ENCODE assay signal across 10 cellular contexts in the genomic region with DNA sequence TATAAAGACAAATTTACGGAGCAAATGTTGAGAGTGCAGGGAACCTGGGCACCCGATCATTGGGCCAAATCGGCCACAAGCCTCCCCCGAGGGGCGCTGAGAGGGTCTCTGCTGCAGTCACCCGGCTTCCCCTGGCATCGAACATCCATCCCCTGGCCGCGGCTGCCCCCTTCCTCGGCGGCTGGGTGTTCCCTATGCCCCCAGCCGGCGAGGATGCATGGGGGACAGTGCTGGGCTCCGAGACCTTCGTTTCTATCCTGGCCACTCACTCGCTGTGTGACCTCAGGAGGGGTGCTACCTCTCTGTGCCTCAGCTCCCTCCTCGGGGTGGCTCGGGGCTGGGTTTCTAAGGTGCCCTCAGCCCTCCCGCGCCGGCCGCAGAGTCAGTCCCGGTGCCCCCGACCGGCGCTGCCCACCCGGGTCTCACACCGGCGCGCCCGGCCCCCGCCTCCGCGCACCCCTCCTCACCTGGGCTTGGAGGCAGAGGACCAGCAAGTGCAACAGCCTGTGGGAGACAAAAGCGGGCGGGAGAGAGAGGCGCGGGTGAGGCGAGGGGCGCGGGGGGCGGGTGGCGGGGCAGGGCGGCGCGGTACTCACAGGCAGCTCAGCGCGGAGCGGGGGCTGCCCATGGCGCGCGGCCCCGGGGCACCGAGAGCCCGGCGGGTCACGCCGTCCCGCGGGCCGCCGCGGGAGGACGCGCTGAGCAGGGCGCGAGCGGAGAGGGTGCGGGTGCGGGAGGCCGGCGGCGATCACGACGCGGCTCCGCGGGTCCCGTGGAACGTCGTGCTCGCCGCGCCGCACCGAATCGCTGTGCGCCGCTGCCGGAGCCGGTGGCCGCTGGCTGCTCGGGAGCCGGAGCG. TPM values are rescaled to one million over a fixed set of nuclear protein-coding genes. Genes with fewer than 3 reads are reported as not detected.
DNase-seq lines count a peak whose midpoint lies in the region; ATAC-seq and TF ChIP-seq lines count a peak whose summit lies in the region.
"Had no signal": no experiment of that assay in that cellular context is flagged by ENCODE, and none has a peak within 500 bp of the region (broad histone marks: within the 10 kb centered on the region; RNA-seq: fewer than 3 reads in every experiment).

A gene with protein sequence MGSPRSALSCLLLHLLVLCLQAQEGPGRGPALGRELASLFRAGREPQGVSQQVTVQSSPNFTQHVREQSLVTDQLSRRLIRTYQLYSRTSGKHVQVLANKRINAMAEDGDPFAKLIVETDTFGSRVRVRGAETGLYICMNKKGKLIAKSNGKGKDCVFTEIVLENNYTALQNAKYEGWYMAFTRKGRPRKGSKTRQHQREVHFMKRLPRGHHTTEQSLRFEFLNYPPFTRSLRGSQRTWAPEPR (minus strand): TSS at position 842 of the 859 bp plus-strand sequence. CDS start 214 bp downstream, at position 628.

- H3K4me2 ChIP-seq in neural progenitor cell, result peak within 1 kb of the TSS; percentile 90

- no peak within 1 kb of the TSS for H3K27ac ChIP-seq in CD8-positive, alpha-beta T cell (ENCODE audit: low read depth, low read length)
- H3K27ac ChIP-seq in coronary artery, result no peak within 1 kb of the TSS
- no peak within 1 kb of the TSS for H3K27ac ChIP-seq in neural progenitor cell
- H3K27ac ChIP-seq in tibial nerve, result no peak within 1 kb of the TSS

- no peak for ATAC-seq in CD8-positive, alpha-beta T cell
- ATAC-seq in GM21737 (IDR thresholded peaks at IDR 0.05; ENCODE audit: unreplicated experiment), result no peak

- TF ChIP-seq CTCF in CD8-positive, alpha-beta T cell (IDR thresholded peaks at IDR 0.05), result no peak
- TF ChIP-seq CTCF in coronary artery (IDR thresholded peaks at IDR 0.05), result no peak
- TF ChIP-seq CTCF in neural progenitor cell (IDR thresholded peaks at IDR 0.05), result no peak
- no peak for TF ChIP-seq CTCF in tibial nerve (IDR thresholded peaks at IDR 0.05)

- CTCF ChIA-PET in CD8-positive, alpha-beta T cell (lab: Charles Lee), result no interaction called here

- peaks cover 78% of the 10 kb centered on the region for H3F3A ChIP-seq in neural progenitor cell (ENCODE audit: low read depth)

- intact Hi-C loops in CD8-positive, alpha-beta T cell (cut with DNase I, micrococcal nuclease), result no loop called here

- peak within 1 kb of the TSS; percentile 36 for H2AFZ ChIP-seq in neural progenitor cell (replicated peaks)

- peaks cover 40% of the 10 kb centered on the region for H3K4me1 ChIP-seq in CD8-positive, alpha-beta T cell (ENCODE audit: insufficient read depth, low read length)
- H3K4me1 ChIP-seq in HAP-1 (peaks cover 7% of the 10 kb centered on the region), neural progenitor cell (peaks cover 69% of the 10 kb centered on the region), tibial nerve (peaks cover 0 to 52% (median 23%) of the 10 kb centered on the region in 4 donors)

- peak within 1 kb of the TSS; percentile 15 for H3K4me3 Mint-ChIP-seq in CD8-positive, alpha-beta T cell
- peak within 1 kb of the TSS; percentile 78 for H3K4me3 Mint-ChIP-seq in neural progenitor cell

- H3K4me1 Mint-ChIP-seq in CD8-positive, alpha-beta T cell (ENCODE audit: low read depth), result peaks cover 40% of the 10 kb centered on the region
- peaks cover 54% of the 10 kb centered on the region for H3K4me1 Mint-ChIP-seq in neural progenitor cell

- no peaks in the 10 kb centered on the region for H3K9me3 ChIP-seq in CD8-positive, alpha-beta T cell (ENCODE audit: low read length)
- H3K9me3 ChIP-seq in HAP-1 (no peaks in the 10 kb centered on the region), neural progenitor cell (ENCODE audit: low read depth) (no peaks in the 10 kb centered on the region), tibial nerve (no peaks in the 10 kb centered on the region)

- 2 to 4% methylated on average over 24 to 45 of the region's 95 CpGs for WGBS in tibial nerve, 2 donors

- DNase-seq in CD8-positive, alpha-beta T cell, result no peak
- DNase-seq in HAP-1 (ENCODE audit: low spot score in 2 of 2) (no peak), coronary artery (ENCODE audit: low spot score) (peak; percentile 45), neural progenitor cell (ENCODE audit: low spot score) (peak; percentile 56), SHP77 (lab: John Stamatoyannopoulos, UW) (no peak), amniotic stem cell (lab: John Stamatoyannopoulos, UW) (no peak), tibial nerve (ENCODE audit: low spot score in 2 of 2) (no peak)
- DNase-seq: GDM1, MM.1S had no signal

- no peak for TF ChIP-seq EP300 in tibial nerve (IDR thresholded peaks at IDR 0.05)

- H3K79me2 ChIP-seq in neural progenitor cell (ENCODE audit: low read depth), result no peaks in the 10 kb centered on the region

- peaks cover 24% of the 10 kb centered on the region for H4K20me1 ChIP-seq in neural progenitor cell (ENCODE audit: low read depth)

- peaks cover 47% of the 10 kb centered on the region for H3K27me3 ChIP-seq in CD8-positive, alpha-beta T cell (ENCODE audit: insufficient read depth, low read length)
- peaks cover 12% of the 10 kb centered on the region for H3K27me3 ChIP-seq in HAP-1 (ENCODE audit: low read depth)
- peaks cover 83% of the 10 kb centered on the region for H3K27me3 ChIP-seq in neural progenitor cell
- peaks cover 0 to 92% of the 10 kb centered on the region in 2 donors for H3K27me3 ChIP-seq in tibial nerve

- H3K9ac ChIP-seq in neural progenitor cell, result no peak within 1 kb of the TSS

- no peak within 1 kb of the TSS for H3K27ac Mint-ChIP-seq in CD8-positive, alpha-beta T cell
- no peak within 1 kb of the TSS for H3K27ac Mint-ChIP-seq in neural progenitor cell

- no peaks in the 10 kb centered on the region for H3K36me3 Mint-ChIP-seq in CD8-positive, alpha-beta T cell
- H3K36me3 Mint-ChIP-seq in neural progenitor cell, result no peaks in the 10 kb centered on the region

- no peak for TF ChIP-seq POLR2A in tibial nerve (IDR thresholded peaks at IDR 0.05)

- in situ Hi-C loops in HAP-1 (cut with MboI; ENCODE audit: low sequenced_read_pairs), result no loop called here

- H3K4me3 ChIP-seq in CD8-positive, alpha-beta T cell (ENCODE audit: low read depth, low read length), result no peak within 1 kb of the TSS
- peak within 1 kb of the TSS; percentile 16 for H3K4me3 ChIP-seq in HAP-1
- H3K4me3 ChIP-seq in coronary artery, result peak within 1 kb of the TSS; percentile 68
- H3K4me3 ChIP-seq in neural progenitor cell, result peak within 1 kb of the TSS; percentile 59
- H3K4me3 ChIP-seq in tibial nerve, result peak within 1 kb of the TSS in 1 of 4 donors; percentile 26

- peaks cover 60% of the 10 kb centered on the region for H3K27me3 Mint-ChIP-seq in CD8-positive, alpha-beta T cell (ENCODE audit: low read depth)
- peaks cover 66% of the 10 kb centered on the region for H3K27me3 Mint-ChIP-seq in neural progenitor cell (ENCODE audit: insufficient read depth, low read depth)

- POLR2A ChIA-PET in CD8-positive, alpha-beta T cell (lab: Charles Lee), result no interaction called here

- H3K36me3 ChIP-seq in CD8-positive, alpha-beta T cell (ENCODE audit: insufficient read depth, low read length), result no peaks in the 10 kb centered on the region
- H3K36me3 ChIP-seq in HAP-1 (replicated peaks) (peaks cover 5% of the 10 kb centered on the region; the same call in 1 of the 2 replicates), neural progenitor cell (no peaks in the 10 kb centered on the region), tibial nerve (no peaks in the 10 kb centered on the region)

- no peaks in the 10 kb centered on the region for H3K9me3 Mint-ChIP-seq in CD8-positive, alpha-beta T cell
- no peaks in the 10 kb centered on the region for H3K9me3 Mint-ChIP-seq in neural progenitor cell

RNA-seq across cellular contexts. Expression of the gene that starts here (rescaled TPM):
- not detected for total RNA-seq in CD8-positive, alpha-beta T cell
- total RNA-seq in neural progenitor cell (ENCODE audit: low replicate concordance) (17.6 and 32.2 TPM in 2 replicates), tibial nerve (not detected)

Comparison
In these comparisons a context has a peak if more than half of its experiments do, and no peak if none do; other contexts are left out.
1. RNA of the gene that starts here (total RNA-seq): 17.6 to 32.2 TPM in neural progenitor cell; not detected in CD8-positive, alpha-beta T cell and not detected in tibial nerve; every median in the first group is over 10 times any median in the second.
2. DNase-seq: peak in coronary artery (single experiment) and neural progenitor cell (single experiment); none in CD8-positive, alpha-beta T cell (0 of 7), HAP-1 (0 of 2), SHP77 (0 of 2), amniotic stem cell (single experiment) and tibial nerve (0 of 2).